ENCODE assay signal across 8 cellular contexts in genomic region chr11:59802639-59803176, GRCh38. TPM values are rescaled to one million over a fixed set of nuclear protein-coding genes. Genes with fewer than 3 reads are reported as not detected.
DNase-seq lines count a peak whose midpoint lies in the region; ATAC-seq and TF ChIP-seq lines count a peak whose summit lies in the region.

No MANE protein-coding gene starts in this region.

- no peak overlapping the region for H2BK5ac ChIP-seq in neuronal stem cell (ENCODE audit: low read length)

- H3K79me2 ChIP-seq in fibroblast of lung (ENCODE audit: control insufficient read depth, insufficient read depth, low read length): no peaks in the 10 kb centered on the region

- H3K18ac ChIP-seq in neuronal stem cell (ENCODE audit: low read length): no peak overlapping the region

- H2AK5ac ChIP-seq in neuronal stem cell (ENCODE audit: low read depth, low read length): no peak overlapping the region

- H3K4me3 ChIP-seq in fibroblast of lung (replicated peaks in 1 of 4; ENCODE audit: control extremely low read depth in 1 of 4, insufficient read depth in 1 of 4, low read depth in 3 of 4, low read length in 4 of 4) (no peak overlapping the region), neuronal stem cell (ENCODE audit: low read length in 2 of 2) (no peak overlapping the region)

- H3K27me3 ChIP-seq in fibroblast of lung (ENCODE audit: control insufficient read depth, insufficient read depth, low read length): no peaks in the 10 kb centered on the region
- no peaks in the 10 kb centered on the region for H3K27me3 ChIP-seq in neuronal stem cell (ENCODE audit: control insufficient read depth in 3 of 3, insufficient read depth in 3 of 3, low read depth in 1 of 3, low read length in 3 of 3)

- H2AFZ ChIP-seq in fibroblast of lung (ENCODE audit: low read length) (no peak overlapping the region), neuronal stem cell (ENCODE audit: low read length) (peak overlapping the region; percentile 45)

- H3K36me3 ChIP-seq in fibroblast of lung (ENCODE audit: control insufficient read depth, insufficient read depth, low read length) (peaks cover 9% of the 10 kb centered on the region), neuronal stem cell (replicated peaks in 1 of 2; ENCODE audit: control insufficient read depth in 2 of 2, insufficient read depth in 2 of 2, low read length in 2 of 2) (peaks cover 13 to 27% of the 10 kb centered on the region in 2 donors)

- no peak overlapping the region for H2BK15ac ChIP-seq in neuronal stem cell (ENCODE audit: low read length)

- no peak overlapping the region for H3K23ac ChIP-seq in neuronal stem cell (ENCODE audit: low read depth, low read length, poor library complexity)

- no peak overlapping the region for H4K91ac ChIP-seq in neuronal stem cell (ENCODE audit: low read depth, low read length, poor library complexity)

- H3K9me3 ChIP-seq in fibroblast of lung (ENCODE audit: control insufficient read depth, insufficient read depth, low read depth, low read length) (no peaks in the 10 kb centered on the region), neuronal stem cell (replicated peaks in 1 of 2; ENCODE audit: control insufficient read depth in 2 of 2, insufficient read depth in 1 of 2, low read depth in 1 of 2, low read length in 2 of 2) (no peaks in the 10 kb centered on the region)

- H3K79me1 ChIP-seq in neuronal stem cell (ENCODE audit: low read depth, low read length): peaks cover 2% of the 10 kb centered on the region

- DNase-seq in COLO668 (lab: John Stamatoyannopoulos, UW; ENCODE audit: unreplicated experiment) (peak; percentile 20), NCI-H146 treated with DMSO at 0.1 percent for 48 hours (lab: John Stamatoyannopoulos, UW; ENCODE audit: unreplicated experiment) (peak; percentile 34), activated B cell treated with CpG ODN at 0.5 μM for 24 hours (no peak), fibroblast of lung (ENCODE audit: low read depth in 2 of 2) (peak; percentile 39 to 72), neuronal stem cell (ENCODE audit: low spot score) (peak; percentile 4), 8988T (no peak)
- no peak for DNase-seq in NK-92 treated with Interleukin-12 subunit alpha and Interleukin-12 subunit beta, amount 100 ng/mL, for 24 hours (lab: John Stamatoyannopoulos, UW)

- no peak overlapping the region for H3K4me3 Mint-ChIP-seq in activated B cell treated with CpG ODN at 0.5 μM for 24 hours

- POLR2A ChIA-PET in activated B cell treated with CpG ODN at 0.5 μM for 24 hours (lab: Charles Lee): interaction anchor here (1.5 kb wide), 1 partner anchor 49 kb away, joined by 13 read pairs; the partner anchor contains the start of gene STX3

- H3K14ac ChIP-seq in neuronal stem cell (ENCODE audit: low read length): no peak overlapping the region

- CTCF ChIA-PET in activated B cell treated with CpG ODN at 0.5 μM for 24 hours (lab: Charles Lee): interaction anchor here (0.9 to 6.7 kb wide), 4 partner anchors 15 to 49 kb away, joined by 3 to 112 read pairs (median 4); partner anchors contain the start of gene STX3

- no peak overlapping the region for H3K9ac ChIP-seq in fibroblast of lung (ENCODE audit: insufficient read depth, low read length)
- no peak overlapping the region for H3K9ac ChIP-seq in neuronal stem cell (ENCODE audit: low read depth, low read length, poor library complexity)

- no peak overlapping the region for H4K8ac ChIP-seq in neuronal stem cell (ENCODE audit: low read depth, low read length)

- no peak overlapping the region for H3K27ac Mint-ChIP-seq in activated B cell treated with CpG ODN at 0.5 μM for 24 hours

- TF ChIP-seq CTCF in activated B cell treated with CpG ODN at 0.5 μM for 24 hours (IDR thresholded peaks at IDR 0.05) (no peak), fibroblast of lung (conservative IDR thresholded peaks at IDR 0.05 in 1 of 2, IDR thresholded peaks at IDR 0.05 in 1 of 2; ENCODE audit: low read depth in 1 of 2, low read length in 2 of 2) (peak; percentile 54 to 61)

- H2BK120ac ChIP-seq in neuronal stem cell (ENCODE audit: low read depth, low read length): no peak overlapping the region

- no peaks in the 10 kb centered on the region for H3K4me1 ChIP-seq in fibroblast of lung (ENCODE audit: control insufficient read depth, extremely low read depth, insufficient read depth, low read length)
- no peaks in the 10 kb centered on the region for H3K4me1 ChIP-seq in neuronal stem cell (ENCODE audit: control insufficient read depth in 2 of 2, insufficient read depth in 1 of 2, low read depth in 1 of 2, low read length in 2 of 2)

- peak; percentile 72 for ATAC-seq in GM19035 (IDR thresholded peaks at IDR 0.05; ENCODE audit: unreplicated experiment)
- peak; percentile 69 for ATAC-seq in activated B cell treated with CpG ODN at 0.5 μM for 24 hours (ENCODE audit: low read depth)

- no CpG with 5 or more reads among the region's 4 CpGs for WGBS in neuronal stem cell (ENCODE audit: extremely low coverage in 2 of 2, insufficient read length in 2 of 2, insufficient replicate concordance in 1 of 2), 2 donors

- no peak overlapping the region for H3K27ac ChIP-seq in fibroblast of lung (ENCODE audit: insufficient read depth, low read length)
- H3K27ac ChIP-seq in neuronal stem cell (replicated peaks; ENCODE audit: low read length): no peak overlapping the region

- H3K36me3 Mint-ChIP-seq in activated B cell treated with CpG ODN at 0.5 μM for 24 hours (ENCODE audit: low read depth): peaks cover 36% of the 10 kb centered on the region

- no peaks in the 10 kb centered on the region for H3K27me3 Mint-ChIP-seq in activated B cell treated with CpG ODN at 0.5 μM for 24 hours

- H3K4me1 Mint-ChIP-seq in activated B cell treated with CpG ODN at 0.5 μM for 24 hours: no peaks in the 10 kb centered on the region

- H3K4ac ChIP-seq in neuronal stem cell (ENCODE audit: low read length): no peak overlapping the region

- H3K4me2 ChIP-seq in fibroblast of lung (ENCODE audit: extremely low read depth, insufficient read depth, low read length) (no peak overlapping the region), neuronal stem cell (ENCODE audit: insufficient read depth, low read length, poor library complexity, severe bottlenecking) (no peak overlapping the region)

- no peaks in the 10 kb centered on the region for H3K9me3 Mint-ChIP-seq in activated B cell treated with CpG ODN at 0.5 μM for 24 hours

- no peak overlapping the region for H2BK12ac ChIP-seq in neuronal stem cell (ENCODE audit: low read length)

- H4K20me1 ChIP-seq in fibroblast of lung (ENCODE audit: control insufficient read depth, extremely low read depth, insufficient read depth, low read length): no peaks in the 10 kb centered on the region

- intact Hi-C loops in activated B cell treated with CpG ODN at 0.5 μM for 24 hours (cut with micrococcal nuclease): loop anchor here (1.0 kb wide), 2 partner anchors 48 to 122 kb away; no protein-coding TSS in a partner anchor

RNA-seq across cellular contexts. Expression of gene MRPL16, which starts 7.9 kb away (rescaled TPM):
- total RNA-seq in activated B cell treated with CpG ODN at 0.5 μM for 24 hours (56.4 and 57.7 TPM in 2 replicates), fibroblast of lung (39.3 and 43.1 TPM in 2 replicates)
- polyA plus RNA-seq in fibroblast of lung: 64.9 and 70.9 TPM in 2 replicates
- 47.8 and 52.5 TPM in 2 replicates for polyA plus RNA-seq in fibroblast of lung (2012)
- 9.9 and 19.2 TPM in 2 replicates for polyA minus RNA-seq in fibroblast of lung (ENCODE audit: low replicate concordance)
- polyA plus RNA-seq in neuronal stem cell (2013, experiment 1 of 2): 42.5 TPM
- 41.2 TPM for polyA plus RNA-seq in neuronal stem cell (2013, experiment 2 of 2)

RNA-seq across cellular contexts. Expression of gene CBLIF, which starts 42.6 kb away (rescaled TPM):
- not detected in 2 replicates for total RNA-seq in activated B cell treated with CpG ODN at 0.5 μM for 24 hours
- total RNA-seq in fibroblast of lung: not detected in 2 replicates
- polyA plus RNA-seq in fibroblast of lung: not detected in 2 replicates
- not detected in 2 replicates for polyA plus RNA-seq in fibroblast of lung (2012)
- polyA minus RNA-seq in fibroblast of lung (ENCODE audit: low replicate concordance): not detected in 2 replicates
- polyA plus RNA-seq in neuronal stem cell (2013, experiment 1 of 2): not detected
- not detected for polyA plus RNA-seq in neuronal stem cell (2013, experiment 2 of 2)

RNA-seq across cellular contexts. Expression of gene STX3, which starts 47.5 kb away (rescaled TPM):
- 14.5 and 16.7 TPM in 2 replicates for total RNA-seq in activated B cell treated with CpG ODN at 0.5 μM for 24 hours
- total RNA-seq in fibroblast of lung: 19.0 and 23.9 TPM in 2 replicates
- 21.9 and 22.0 TPM in 2 replicates for polyA plus RNA-seq in fibroblast of lung
- polyA plus RNA-seq in fibroblast of lung (2012): 11.1 and 14.8 TPM in 2 replicates
- polyA minus RNA-seq in fibroblast of lung (ENCODE audit: low replicate concordance): 4.7 and 7.6 TPM in 2 replicates
- polyA plus RNA-seq in neuronal stem cell (2013, experiment 1 of 2): 28.3 TPM
- polyA plus RNA-seq in neuronal stem cell (2013, experiment 2 of 2): 28.3 TPM

Comparison
In these comparisons a context has a peak if more than half of its experiments do, and no peak if none do; other contexts are left out.
1. DNase-seq: peak in COLO668 (single experiment), NCI-H146 treated with DMSO at 0.1 percent for 48 hours (single experiment), fibroblast of lung (2 of 2) and neuronal stem cell (single experiment); none in activated B cell treated with CpG ODN at 0.5 μM for 24 hours (single experiment), NK-92 treated with Interleukin-12 subunit alpha and Interleukin-12 subunit beta, amount 100 ng/mL, for 24 hours (single experiment) and 8988T (single experiment).